ENCODE assay signal across 1 cellular context in genomic region chr17:4127555-4127954, GRCh38.
TF ChIP-seq lines count a peak whose summit lies in the region.

No MANE protein-coding gene starts in this region.

TF ChIP-seq in HepG2, 621 proteins besides CTCF, POLR2A, EP300 and RAD21:
- TF ChIP-seq CENPX (CRISPR knock-in tag; IDR thresholded peaks at IDR 0.05) (no peak), CEBPG (CRISPR knock-in tag; IDR thresholded peaks at IDR 0.05) (no peak), RBAK (CRISPR knock-in tag; IDR thresholded peaks at IDR 0.05) (no peak), ZFP62 (CRISPR knock-in tag; IDR thresholded peaks at IDR 0.05) (no peak)
- TF ChIP-seq, protein P1, sequence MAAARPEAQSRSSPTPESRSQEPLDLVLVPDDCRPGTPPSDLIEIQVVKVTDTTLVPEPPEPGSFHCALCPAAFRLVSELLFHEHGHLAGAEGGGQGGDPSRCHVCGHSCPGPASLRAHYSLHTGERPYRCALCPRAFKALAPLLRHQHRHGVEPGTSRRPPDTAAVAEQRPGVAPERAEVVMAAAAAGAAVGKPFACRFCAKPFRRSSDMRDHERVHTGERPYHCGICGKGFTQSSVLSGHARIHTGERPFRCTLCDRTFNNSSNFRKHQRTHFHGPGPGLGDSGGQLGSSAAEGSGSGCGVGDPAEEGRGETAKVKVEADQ (CRISPR knock-in tag; IDR thresholded peaks at IDR 0.05; ENCODE audit: borderline replicate concordance), result no peak
